In genomic region chr21:42406201-42406601, GRCh38 we compare ENCODE assay signal across 16 cellular contexts. TPM values are rescaled to one million over a fixed set of nuclear protein-coding genes. Genes with fewer than 3 reads are reported as not detected.
DNase-seq lines count a peak whose midpoint lies in the region; ATAC-seq lines count a peak whose summit lies in the region.
"Had no signal": no experiment of that assay in that cellular context is flagged by ENCODE, and none has a peak within 500 bp of the region (broad histone marks: within the 10 kb centered on the region; RNA-seq: fewer than 3 reads in every experiment).

No MANE protein-coding gene starts in this region.

- H3K4me3 ChIP-seq in Karpas-422 (ENCODE audit: low read length), result no peak overlapping the region
- H3K4me3 ChIP-seq: SJCRH30 had no signal

- no peaks in the 10 kb centered on the region; the same call in 1 of the 2 replicates for H3K27me3 ChIP-seq in Karpas-422 (ENCODE audit: low read length)
- H3K27me3 ChIP-seq: neutrophil, SJCRH30 had no signal

- peak; percentile 60 for ATAC-seq in activated naive CD8-positive, alpha-beta T cell treated with anti-CD3 and anti-CD28 coated beads, Interleukin-2, amount 10 ng/mL, durations not matched to agents 7 days and 5 days (ENCODE audit: low read depth)
- no peak for ATAC-seq in HG02798 (IDR thresholded peaks at IDR 0.05; ENCODE audit: poor library complexity, unreplicated experiment)
- ATAC-seq: HCT116 had no signal

- no peak overlapping the region for H3K4me2 ChIP-seq in Karpas-422 (ENCODE audit: low read depth, low read length, poor library complexity, severe bottlenecking)

- H3K4me1 Mint-ChIP-seq in activated naive CD8-positive, alpha-beta T cell treated with anti-CD3 and anti-CD28 coated beads, Interleukin-2, amount 10 ng/mL, durations not matched to agents 7 days and 5 days, result peaks cover 47% of the 10 kb centered on the region

- peaks cover 7% of the 10 kb centered on the region for H3K9me3 ChIP-seq in Karpas-422 (ENCODE audit: low read length)
- H3K9me3 ChIP-seq: neutrophil, SJCRH30 had no signal

- no peak overlapping the region for H3K27ac ChIP-seq in Karpas-422 (ENCODE audit: low read length)
- H3K27ac ChIP-seq: neutrophil, SJCRH30, thoracic aorta had no signal

- H3K4me1 ChIP-seq in Karpas-422 (ENCODE audit: low read length), result peaks cover 49% of the 10 kb centered on the region
- H3K4me1 ChIP-seq: SJCRH30 had no signal

- DNase-seq in Karpas-422, result peak; percentile 47
- DNase-seq in activated CD4-positive, alpha-beta T cell treated with anti-CD3 and anti-CD28 coated beads for 4 hours, result peak; percentile 43 to 44
- DNase-seq in activated naive CD8-positive, alpha-beta T cell treated with anti-CD3 and anti-CD28 coated beads, Interleukin-2, amount 10 ng/mL, durations not matched to agents 7 days and 5 days, result peak; percentile 65
- DNase-seq in stimulated activated CD4-positive, alpha-beta T cell treated with anti-CD3 and anti-CD28 coated beads, Interleukin-2, amount 100 ng/mL, for 24 hours, result peak; percentile 61 to 63
- no peak for DNase-seq in kidney glomerular epithelial cell (lab: John Stamatoyannopoulos, UW)
- no peak for DNase-seq in SW 1271 (lab: John Stamatoyannopoulos, UW)
- no peak for DNase-seq in epidermal melanocyte (ENCODE audit: insufficient read length, low spot score)
- DNase-seq: foreskin fibroblast, SJCRH30 had no signal

- no peak overlapping the region for H3K9ac ChIP-seq in Karpas-422 (ENCODE audit: low read length)

- H3K79me2 ChIP-seq in Karpas-422 (ENCODE audit: low read length), result no peaks in the 10 kb centered on the region

- no peaks in the 10 kb centered on the region for H4K20me1 ChIP-seq in Karpas-422 (ENCODE audit: insufficient read depth, low read depth, low read length)

- no peaks in the 10 kb centered on the region for H3K9me2 ChIP-seq in Karpas-422 (replicated peaks; ENCODE audit: insufficient read depth, low read length)

- H3K36me3 Mint-ChIP-seq in activated naive CD8-positive, alpha-beta T cell treated with anti-CD3 and anti-CD28 coated beads, Interleukin-2, amount 10 ng/mL, durations not matched to agents 7 days and 5 days, result peaks cover 44% of the 10 kb centered on the region

- H2AFZ ChIP-seq in Karpas-422 (ENCODE audit: low read length), result no peak overlapping the region

- H3K36me3 ChIP-seq in Karpas-422 (ENCODE audit: insufficient read depth, low read length), result no peaks in the 10 kb centered on the region; the same call in 1 of the 2 replicates
- H3K36me3 ChIP-seq: neutrophil, SJCRH30, thoracic aorta had no signal

- H3K27ac Mint-ChIP-seq in activated naive CD8-positive, alpha-beta T cell treated with anti-CD3 and anti-CD28 coated beads, Interleukin-2, amount 10 ng/mL, durations not matched to agents 7 days and 5 days, result peak overlapping the region; percentile 98

- H3K9me3 Mint-ChIP-seq in activated naive CD8-positive, alpha-beta T cell treated with anti-CD3 and anti-CD28 coated beads, Interleukin-2, amount 10 ng/mL, durations not matched to agents 7 days and 5 days, result peaks cover 6% of the 10 kb centered on the region

- H3K27me3 Mint-ChIP-seq in activated naive CD8-positive, alpha-beta T cell treated with anti-CD3 and anti-CD28 coated beads, Interleukin-2, amount 10 ng/mL, durations not matched to agents 7 days and 5 days, result no peaks in the 10 kb centered on the region

- H3K4me3 Mint-ChIP-seq in activated naive CD8-positive, alpha-beta T cell treated with anti-CD3 and anti-CD28 coated beads, Interleukin-2, amount 10 ng/mL, durations not matched to agents 7 days and 5 days, result peak overlapping the region; percentile 98

- POLR2A ChIA-PET in activated naive CD8-positive, alpha-beta T cell treated with anti-CD3 and anti-CD28 coated beads, Interleukin-2, amount 10 ng/mL, durations not matched to agents 7 days and 5 days (lab: Charles Lee), result interaction anchor here (1.0 to 6.7 kb wide), 2 partner anchors 13 to 15 kb away, joined by 4 to 182 read pairs; no protein-coding TSS in a partner anchor

RNA-seq across cellular contexts. Expression of gene UBASH3A, which starts 2.5 kb away (rescaled TPM):
- not detected in 2 replicates for total RNA-seq in Karpas-422 (2014; rRNA removed; shearing (Covaris generic); ENCODE audit: low replicate concordance)
- 10 to 100 TPM; 77.8 to 80.2 TPM for total RNA-seq in activated naive CD8-positive, alpha-beta T cell treated with anti-CD3 and anti-CD28 coated beads, Interleukin-2, amount 10 ng/mL, durations not matched to agents 7 days and 5 days
- total RNA-seq: cerebellum, LHCN-M2, NCI-H460, SJCRH30 had no signal

RNA-seq across cellular contexts. Expression of gene TMPRSS3, which starts 10.3 kb away (rescaled TPM):
- total RNA-seq in Karpas-422 (2014; rRNA removed; shearing (Covaris generic); ENCODE audit: low replicate concordance), result not detected in 2 replicates
- total RNA-seq in activated naive CD8-positive, alpha-beta T cell treated with anti-CD3 and anti-CD28 coated beads, Interleukin-2, amount 10 ng/mL, durations not matched to agents 7 days and 5 days, result 10 to 100 TPM in 1 of 2 experiments, 1 to 10 TPM in 1; 7.8 to 10.7 TPM
- total RNA-seq: LHCN-M2, SJCRH30, thoracic aorta had no signal

RNA-seq across cellular contexts. Expression of gene TFF1, which starts 39.9 kb away (rescaled TPM):
- total RNA-seq in Karpas-422 (2014; rRNA removed; shearing (Covaris generic); ENCODE audit: low replicate concordance), result not detected in 2 replicates
- total RNA-seq in activated naive CD8-positive, alpha-beta T cell treated with anti-CD3 and anti-CD28 coated beads, Interleukin-2, amount 10 ng/mL, durations not matched to agents 7 days and 5 days, result not detected
- total RNA-seq: cerebellum, LHCN-M2, NCI-H460, SJCRH30 had no signal

RNA-seq across cellular contexts. Expression of gene TFF2, which starts 55.4 kb away (rescaled TPM):
- total RNA-seq in Karpas-422 (2014; rRNA removed; shearing (Covaris generic); ENCODE audit: low replicate concordance), result not detected in 2 replicates
- total RNA-seq in activated naive CD8-positive, alpha-beta T cell treated with anti-CD3 and anti-CD28 coated beads, Interleukin-2, amount 10 ng/mL, durations not matched to agents 7 days and 5 days, result not detected
- total RNA-seq: cerebellum, LHCN-M2, NCI-H460, SJCRH30 had no signal

Comparison
In these comparisons a context has a peak if more than half of its experiments do, and no peak if none do; other contexts are left out.
1. DNase-seq: peak in Karpas-422 (single experiment), activated CD4-positive, alpha-beta T cell treated with anti-CD3 and anti-CD28 coated beads for 4 hours (2 of 2), activated naive CD8-positive, alpha-beta T cell treated with anti-CD3 and anti-CD28 coated beads, Interleukin-2, amount 10 ng/mL, durations not matched to agents 7 days and 5 days (single experiment) and stimulated activated CD4-positive, alpha-beta T cell treated with anti-CD3 and anti-CD28 coated beads, Interleukin-2, amount 100 ng/mL, for 24 hours (2 of 2); none in kidney glomerular epithelial cell (single experiment), SW 1271 (0 of 2) and epidermal melanocyte (single experiment).
2. RNA of gene UBASH3A, which starts 2.5 kb away (total RNA-seq): 77.8 to 80.2 TPM in activated naive CD8-positive, alpha-beta T cell treated with anti-CD3 and anti-CD28 coated beads, Interleukin-2, amount 10 ng/mL, durations not matched to agents 7 days and 5 days; not detected in Karpas-422; every median in the first group is over 10 times any median in the second.